ENCODE assay signal across 34 cellular contexts in genomic region chr11:22256876-22257275, GRCh38.
"Had no signal": no experiment of that assay in that cellular context is flagged by ENCODE, and none has a peak within 500 bp of the region (broad histone marks: within the 10 kb centered on the region; RNA-seq: fewer than 3 reads in every experiment).

No MANE protein-coding gene starts in this region.

- DNase-seq: Karpas-422, Kasumi-1, MG63, MM.1S, MV-4-11, NCI-H1048, NCI-H1092, NCI-H1092 treated with DMSO at 0.1 percent for 48 hours, NCI-H1105, NCI-H1417 treated with DMSO at 0.1 percent for 48 hours, NCI-H1436, NCI-H146, NCI-H1694, NCI-H1694 treated with DMSO at 0.1 percent for 48 hours, NCI-H187, NCI-H187 treated with DMSO at 0.1 percent for 48 hours, NCI-H1930, NCI-H2029, NCI-H2029 treated with DMSO at 0.1 percent for 48 hours, NCI-H2081, NCI-H2081 treated with DMSO at 0.1 percent for 48 hours, NCI-H2107, NCI-H2171, NCI-H2171 treated with DMSO at 0.1 percent for 48 hours, NCI-H2227 treated with DMSO at 0.1 percent for 48 hours, NCI-H226, NCI-H345, NCI-H446, NCI-H446 treated with DMSO at 0.1 percent for 48 hours, NCI-H510A, NCI-H510A treated with DMSO at 0.1 percent for 48 hours, NCI-H524, NCI-H524 treated with DMSO at 0.1 percent for 48 hours, NCI-H526 had no signal

- H3K4me3 ChIP-seq: MG63 had no signal

- H3K27me3 ChIP-seq: MG63 had no signal

- H3K9me3 ChIP-seq: MG63 had no signal

- H3K36me3 ChIP-seq: MG63 had no signal
